Comparison of ENCODE assay signal across 8 cellular contexts in genomic region chr10:76303682-76304316, GRCh38.
DNase-seq lines count a peak whose midpoint lies in the region; ATAC-seq and FAIRE-seq lines count a peak whose summit lies in the region.

No MANE protein-coding gene starts in this region.

- no peak overlapping the region for H3K4me2 ChIP-seq in trophoblast cell (ENCODE audit: low read length)

- H4K12ac ChIP-seq in trophoblast cell (ENCODE audit: low read depth, low read length), result no peak overlapping the region

- no peak overlapping the region for H3K4ac ChIP-seq in trophoblast cell (ENCODE audit: low read depth, low read length)

- no peak overlapping the region for H3K23ac ChIP-seq in trophoblast cell (ENCODE audit: low read length)

- H3K27me3 Mint-ChIP-seq in activated T-cell treated with anti-CD3 and anti-CD28 coated beads, Interleukin-2, amount 50 U/mL, for 4 hours (ENCODE audit: low read depth), result no peaks in the 10 kb centered on the region

- H2AFZ ChIP-seq in trophoblast cell (ENCODE audit: insufficient read depth, low read length, poor library complexity), result no peak overlapping the region

- no peak overlapping the region for H2AK5ac ChIP-seq in trophoblast cell (ENCODE audit: low read length)

- no peak overlapping the region for H3K4me3 Mint-ChIP-seq in activated T-cell treated with anti-CD3 and anti-CD28 coated beads, Interleukin-2, amount 50 U/mL, for 4 hours

- H3K79me2 ChIP-seq in trophoblast cell (ENCODE audit: control insufficient read depth, insufficient read depth, low read length, poor library complexity), result no peaks in the 10 kb centered on the region

- peaks cover 3 to 10% of the 10 kb centered on the region in 2 experiments for H3K4me1 ChIP-seq in trophoblast cell (ENCODE audit: control insufficient read depth in 1 of 2, insufficient read depth in 2 of 2, low read length in 2 of 2)

- peaks cover 15% of the 10 kb centered on the region for H3K79me1 ChIP-seq in trophoblast cell (ENCODE audit: low read length)

- no peaks in the 10 kb centered on the region for H3K36me3 Mint-ChIP-seq in activated T-cell treated with anti-CD3 and anti-CD28 coated beads, Interleukin-2, amount 50 U/mL, for 4 hours (ENCODE audit: insufficient read depth)

- no peak overlapping the region for H4K8ac ChIP-seq in trophoblast cell (ENCODE audit: low read depth, low read length)

- peak; percentile 35 for DNase-seq in GM04504 (ENCODE audit: low read depth)
- DNase-seq in NCI-H2171 (lab: John Stamatoyannopoulos, UW), result peak; percentile 28
- peak; percentile 15 for DNase-seq in activated T-cell treated with anti-CD3 and anti-CD28 coated beads, Interleukin-2, amount 50 U/mL, for 4 hours
- peak; percentile 28 to 92 (median 73) for DNase-seq in head of caudate nucleus
- DNase-seq in trophoblast cell, result peak; percentile 21 to 41
- no peak for DNase-seq in GOT3 (lab: John Stamatoyannopoulos, UW)
- DNase-seq in GM19239 (ENCODE audit: insufficient read length, low spot score), result no peak

- peak overlapping the region; percentile 32 for H4K91ac ChIP-seq in trophoblast cell (ENCODE audit: low read depth, low read length)

- peak; percentile 78 for ATAC-seq in HG02938 (IDR thresholded peaks at IDR 0.05; ENCODE audit: unreplicated experiment)
- no peak for ATAC-seq in activated T-cell treated with anti-CD3 and anti-CD28 coated beads, Interleukin-2, amount 50 U/mL, for 4 hours

- H3K9me3 ChIP-seq in trophoblast cell (ENCODE audit: insufficient read depth, low read depth, low read length), result no peaks in the 10 kb centered on the region

- no peak overlapping the region for H3K14ac ChIP-seq in trophoblast cell (ENCODE audit: low read length)

- H2BK120ac ChIP-seq in trophoblast cell (ENCODE audit: insufficient read depth, low read length, poor library complexity), result peak overlapping the region; percentile 4

- no peak overlapping the region for H3K9ac ChIP-seq in trophoblast cell (ENCODE audit: low read length)

- WGBS in trophoblast cell (ENCODE audit: extremely low coverage, insufficient coverage, insufficient read length), result no CpG with 5 or more reads among the region's 8 CpGs

- no peaks in the 10 kb centered on the region for H3K36me3 ChIP-seq in trophoblast cell (ENCODE audit: control insufficient read depth in 1 of 2, insufficient read depth in 2 of 2, low read length in 2 of 2)

- no peak overlapping the region for H2BK5ac ChIP-seq in trophoblast cell (ENCODE audit: low read depth, low read length, poor library complexity)

- H3K4me1 Mint-ChIP-seq in activated T-cell treated with anti-CD3 and anti-CD28 coated beads, Interleukin-2, amount 50 U/mL, for 4 hours (ENCODE audit: low read depth), result no peaks in the 10 kb centered on the region

- H3K4me3 ChIP-seq in trophoblast cell (ENCODE audit: low read depth, low read length), result no peak overlapping the region

- H3K27ac ChIP-seq in trophoblast cell (ENCODE audit: low read depth, low read length), result no peak overlapping the region

- no peaks in the 10 kb centered on the region for H3K9me3 Mint-ChIP-seq in activated T-cell treated with anti-CD3 and anti-CD28 coated beads, Interleukin-2, amount 50 U/mL, for 4 hours

- peak overlapping the region; percentile 29 for H3K18ac ChIP-seq in trophoblast cell (ENCODE audit: low read length)

- intact Hi-C loops in head of caudate nucleus (cut with DNase I), result loop anchor here (10.0 kb wide), 1 partner anchor 909 kb away; no protein-coding TSS in a partner anchor

- no peak overlapping the region for H2BK12ac ChIP-seq in trophoblast cell (ENCODE audit: low read length)

- FAIRE-seq in GM19239 (lab: Jason Lieb, UNC), result no peak

- no peaks in the 10 kb centered on the region for H3K27me3 ChIP-seq in trophoblast cell (ENCODE audit: insufficient read depth, low read length)

Comparison
In these comparisons a context has a peak if more than half of its experiments do, and no peak if none do; other contexts are left out.
1. DNase-seq: peak in GM04504 (single experiment), NCI-H2171 (single experiment), activated T-cell treated with anti-CD3 and anti-CD28 coated beads, Interleukin-2, amount 50 U/mL, for 4 hours (single experiment), head of caudate nucleus (42 of 42) and trophoblast cell (2 of 2); none in GOT3 (single experiment) and GM19239 (single experiment).